In genomic region chr3:33260104-33260503, GRCh38 we compare ENCODE assay signal across 35 cellular contexts.
"Had no signal": no experiment of that assay in that cellular context is flagged by ENCODE, and none has a peak within 500 bp of the region (broad histone marks: within the 10 kb centered on the region; RNA-seq: fewer than 3 reads in every experiment).

No MANE protein-coding gene starts in this region.

- H3K4me3 ChIP-seq: MG63 had no signal

- H3K27me3 ChIP-seq: MG63 had no signal

- H3K36me3 ChIP-seq: MG63 had no signal

- DNase-seq: Karpas-422, Kasumi-1, MG63, MM.1S, MV-4-11, NCI-H1048, NCI-H1092, NCI-H1092 treated with DMSO at 0.1 percent for 48 hours, NCI-H1105, NCI-H1105 treated with DMSO at 0.1 percent for 48 hours, NCI-H1417, NCI-H1417 treated with DMSO at 0.1 percent for 48 hours, NCI-H1436, NCI-H1436 treated with DMSO at 0.1 percent for 48 hours, NCI-H146, NCI-H1694, NCI-H1694 treated with DMSO at 0.1 percent for 48 hours, NCI-H187, NCI-H187 treated with DMSO at 0.1 percent for 48 hours, NCI-H1930, NCI-H2029, NCI-H2029 treated with DMSO at 0.1 percent for 48 hours, NCI-H2081, NCI-H2081 treated with DMSO at 0.1 percent for 48 hours, NCI-H2107, NCI-H2171, NCI-H2171 treated with DMSO at 0.1 percent for 48 hours, NCI-H2227 treated with DMSO at 0.1 percent for 48 hours, NCI-H226, NCI-H345, NCI-H446, NCI-H446 treated with DMSO at 0.1 percent for 48 hours, NCI-H510A, NCI-H510A treated with DMSO at 0.1 percent for 48 hours, NCI-H524 had no signal

- H3K9me3 ChIP-seq: MG63 had no signal
